8 cellular contexts compared by ENCODE assay signal in genomic region chr5:65035212-65036206, GRCh38.
DNase-seq lines count a peak whose midpoint lies in the region; ATAC-seq and TF ChIP-seq lines count a peak whose summit lies in the region.

No MANE protein-coding gene starts in this region.

- peak overlapping the region; percentile 78 for H3K9ac ChIP-seq in SK-N-SH

- H3K79me2 ChIP-seq in SK-N-SH (ENCODE audit: insufficient read depth) = no peaks in the 10 kb centered on the region

- H3K4me1 Mint-ChIP-seq in glutamatergic neuron (ENCODE audit: low read depth, unreplicated experiment) = peaks cover 14% of the 10 kb centered on the region

- WGBS in SK-N-SH (ENCODE audit: low lambda C conversion rate) = 4% methylated on average over 49 of the region's 68 CpGs
- 1 to 2% methylated on average over 16 to 68 of the region's 68 CpGs for WGBS in testis, 2 donors

- peak overlapping the region; percentile 93 to 96 for H3K27ac ChIP-seq in SK-N-SH (ENCODE audit: low read depth in 2 of 2, low read length in 1 of 2)
- peak overlapping the region; percentile 91 to 98 for H3K27ac ChIP-seq in testis

- H3K27me3 Mint-ChIP-seq in glutamatergic neuron (ENCODE audit: unreplicated experiment) = no peaks in the 10 kb centered on the region

- no peaks in the 10 kb centered on the region for H4K20me1 ChIP-seq in SK-N-SH (ENCODE audit: insufficient read depth)

- H3K9me3 ChIP-seq in SK-N-SH (no peaks in the 10 kb centered on the region), testis (no peaks in the 10 kb centered on the region)

- peak; percentile 52 to 95; a peak in 3 of 4 replicates for TF ChIP-seq EP300 in SK-N-SH (IDR thresholded peaks at IDR 0.05; ENCODE audit: borderline replicate concordance in 1 of 2, low read depth in 1 of 2, low read length in 1 of 2)

- H3K27me3 ChIP-seq in SK-N-SH (ENCODE audit: insufficient read depth) (no peaks in the 10 kb centered on the region), testis (no peaks in the 10 kb centered on the region)

- H3K4me3 Mint-ChIP-seq in glutamatergic neuron (ENCODE audit: unreplicated experiment) = peak overlapping the region; percentile 83

- H3K9me3 Mint-ChIP-seq in activated naive CD4-positive, alpha-beta T cell treated with anti-CD3 and anti-CD28 coated beads, Interleukin-2, amount 50 U/mL, for 72 hours = no peaks in the 10 kb centered on the region
- peaks cover 6% of the 10 kb centered on the region for H3K9me3 Mint-ChIP-seq in glutamatergic neuron (ENCODE audit: unreplicated experiment)

- peak overlapping the region; percentile 75 for H3K4me2 ChIP-seq in SK-N-SH

- CTCF ChIA-PET in SK-N-SH (lab: Yijun Ruan, JAX) = interaction anchor here (0.6 to 2.0 kb wide), 4 partner anchors 62 to 224 kb away, joined by 3 to 6 read pairs (median 3); no protein-coding TSS in a partner anchor

- POLR2A ChIA-PET in SK-N-SH (lab: Yijun Ruan, JAX) = interaction anchor here (0.9 to 1.2 kb wide), 3 partner anchors 14 to 448 kb away, joined by 4 to 7 read pairs (median 4); no protein-coding TSS in a partner anchor

- H3K27ac Mint-ChIP-seq in activated naive CD4-positive, alpha-beta T cell treated with anti-CD3 and anti-CD28 coated beads, Interleukin-2, amount 50 U/mL, for 72 hours = peak overlapping the region; percentile 53 to 88
- peak overlapping the region; percentile 87 for H3K27ac Mint-ChIP-seq in glutamatergic neuron (ENCODE audit: unreplicated experiment)

- peak overlapping the region; percentile 87 for H2AFZ ChIP-seq in SK-N-SH (ENCODE audit: low read depth)

- no peaks in the 10 kb centered on the region for H3K9me2 ChIP-seq in SK-N-SH

- ATAC-seq in activated naive CD4-positive, alpha-beta T cell treated with anti-CD3 and anti-CD28 coated beads, Interleukin-2, amount 50 U/mL, for 72 hours = peak; percentile 92 to 95
- peak; percentile 96 for ATAC-seq in omental fat pad (ENCODE audit: low FRiP score)

- TF ChIP-seq POLR2A in testis (IDR thresholded peaks at IDR 0.05) = no peak

- H3K36me3 ChIP-seq in SK-N-SH (replicated peaks in 1 of 2; ENCODE audit: control insufficient read depth in 1 of 2, insufficient read depth in 2 of 2, low read length in 1 of 2) = no peaks in the 10 kb centered on the region
- H3K36me3 ChIP-seq in testis (ENCODE audit: low read depth, missing control alignments) = no peaks in the 10 kb centered on the region

- DNase-seq in ELF-1 (ENCODE audit: low read depth, low spot score) (peak; percentile 96), H4 (ENCODE audit: low spot score) (peak; percentile 93), LoVo (ENCODE audit: low spot score) (peak; percentile 93), SK-N-SH (peak; percentile 99), glutamatergic neuron (peak; percentile 95), omental fat pad (ENCODE audit: low spot score) (peak; percentile 58), testis (peak; percentile 90)
- peak; percentile 72 to 86 for DNase-seq in activated naive CD4-positive, alpha-beta T cell treated with anti-CD3 and anti-CD28 coated beads, Interleukin-2, amount 50 U/mL, for 72 hours (ENCODE audit: low spot score in 2 of 2)

- TF ChIP-seq RAD21 in SK-N-SH (IDR thresholded peaks at IDR 0.05; ENCODE audit: low read length) = peak; percentile 25; the same call in 1 of the 2 replicates

- H3K4me1 ChIP-seq in SK-N-SH (ENCODE audit: control insufficient read depth in 1 of 2, insufficient read depth in 2 of 2, low read depth in 1 of 2, low read length in 1 of 2) = peaks cover 12 to 13% of the 10 kb centered on the region in 2 experiments
- peaks cover 14% of the 10 kb centered on the region for H3K4me1 ChIP-seq in testis

- H3K36me3 Mint-ChIP-seq in activated naive CD4-positive, alpha-beta T cell treated with anti-CD3 and anti-CD28 coated beads, Interleukin-2, amount 50 U/mL, for 72 hours = peaks cover 0 to 4% of the 10 kb centered on the region in 2 donors
- H3K36me3 Mint-ChIP-seq in glutamatergic neuron (ENCODE audit: unreplicated experiment) = no peaks in the 10 kb centered on the region

- H3K4me3 ChIP-seq in SK-N-SH (ENCODE audit: low read depth in 2 of 2, low read length in 1 of 2) = peak overlapping the region; percentile 64 to 66
- peak overlapping the region; percentile 57 to 93 for H3K4me3 ChIP-seq in testis

- peaks cover 33% of the 10 kb centered on the region for H3F3A ChIP-seq in SK-N-SH (replicated peaks; ENCODE audit: insufficient read depth)

- intact Hi-C loops in testis (cut with DNase I; ENCODE audit: low total_unique reads) = no loop called here

- peak; percentile 16; the same call in 1 of the 2 replicates for TF ChIP-seq CTCF in SK-N-SH (IDR thresholded peaks at IDR 0.05)
- peak; percentile 10 for TF ChIP-seq CTCF in glutamatergic neuron (IDR thresholded peaks at IDR 0.05; ENCODE audit: partially characterized antibody, unreplicated experiment)
- TF ChIP-seq CTCF in omental fat pad (IDR thresholded peaks at IDR 0.05) = no peak
- TF ChIP-seq CTCF in testis (IDR thresholded peaks at IDR 0.05) = no peak

TF ChIP-seq in SK-N-SH, 30 proteins besides CTCF, POLR2A, EP300 and RAD21 (continues in another document):
- TF ChIP-seq SMC3 (IDR thresholded peaks at IDR 0.05; ENCODE audit: low read depth, low read length) (0 out of 2 replicates have a peak, but pooled peaks have one; percentile 13), RCOR1 (IDR thresholded peaks at IDR 0.05; ENCODE audit: low read length) (no peak), POLR2AphosphoS5 (IDR thresholded peaks at IDR 0.05; ENCODE audit: low read depth, low read length) (peak; percentile 43), CHD2 (IDR thresholded peaks at IDR 0.05; ENCODE audit: low read length, partially characterized antibody) (peak; percentile 67), ELF1 (IDR thresholded peaks at IDR 0.05) (no peak), EZH2phosphoT487 (IDR thresholded peaks at IDR 0.05; ENCODE audit: borderline replicate concordance, low read depth) (no peak), RFX5 (IDR thresholded peaks at IDR 0.05; ENCODE audit: low read length) (no peak), TAF1 (IDR thresholded peaks at IDR 0.05; ENCODE audit: borderline replicate concordance, low read depth, low read length) (peak; percentile 74), GATA2 (CRISPR knock-in tag; IDR thresholded peaks at IDR 0.05) (no peak), MXI1 (IDR thresholded peaks at IDR 0.05; ENCODE audit: low read depth, low read length) (peak; percentile 69), NFIC (IDR thresholded peaks at IDR 0.05; ENCODE audit: borderline replicate concordance) (peak; percentile 64), YY1 (IDR thresholded peaks at IDR 0.05; ENCODE audit: low read depth) (0 out of 2 replicates have a peak, but pooled peaks have one; percentile 28), IRF3 (IDR thresholded peaks at IDR 0.05; ENCODE audit: low read depth, low read length) (no peak), FOXM1 (IDR thresholded peaks at IDR 0.05; ENCODE audit: low read depth) (no peak; the same call in none of the 2 replicates), JUND (IDR thresholded peaks at IDR 0.05) (peak; percentile 88), USF1 (IDR thresholded peaks at IDR 0.05; ENCODE audit: borderline replicate concordance, low read depth) (no peak), SIN3A (IDR thresholded peaks at IDR 0.05; ENCODE audit: borderline replicate concordance, low read depth, low read length) (no peak)
- TF ChIP-seq, protein P1, sequence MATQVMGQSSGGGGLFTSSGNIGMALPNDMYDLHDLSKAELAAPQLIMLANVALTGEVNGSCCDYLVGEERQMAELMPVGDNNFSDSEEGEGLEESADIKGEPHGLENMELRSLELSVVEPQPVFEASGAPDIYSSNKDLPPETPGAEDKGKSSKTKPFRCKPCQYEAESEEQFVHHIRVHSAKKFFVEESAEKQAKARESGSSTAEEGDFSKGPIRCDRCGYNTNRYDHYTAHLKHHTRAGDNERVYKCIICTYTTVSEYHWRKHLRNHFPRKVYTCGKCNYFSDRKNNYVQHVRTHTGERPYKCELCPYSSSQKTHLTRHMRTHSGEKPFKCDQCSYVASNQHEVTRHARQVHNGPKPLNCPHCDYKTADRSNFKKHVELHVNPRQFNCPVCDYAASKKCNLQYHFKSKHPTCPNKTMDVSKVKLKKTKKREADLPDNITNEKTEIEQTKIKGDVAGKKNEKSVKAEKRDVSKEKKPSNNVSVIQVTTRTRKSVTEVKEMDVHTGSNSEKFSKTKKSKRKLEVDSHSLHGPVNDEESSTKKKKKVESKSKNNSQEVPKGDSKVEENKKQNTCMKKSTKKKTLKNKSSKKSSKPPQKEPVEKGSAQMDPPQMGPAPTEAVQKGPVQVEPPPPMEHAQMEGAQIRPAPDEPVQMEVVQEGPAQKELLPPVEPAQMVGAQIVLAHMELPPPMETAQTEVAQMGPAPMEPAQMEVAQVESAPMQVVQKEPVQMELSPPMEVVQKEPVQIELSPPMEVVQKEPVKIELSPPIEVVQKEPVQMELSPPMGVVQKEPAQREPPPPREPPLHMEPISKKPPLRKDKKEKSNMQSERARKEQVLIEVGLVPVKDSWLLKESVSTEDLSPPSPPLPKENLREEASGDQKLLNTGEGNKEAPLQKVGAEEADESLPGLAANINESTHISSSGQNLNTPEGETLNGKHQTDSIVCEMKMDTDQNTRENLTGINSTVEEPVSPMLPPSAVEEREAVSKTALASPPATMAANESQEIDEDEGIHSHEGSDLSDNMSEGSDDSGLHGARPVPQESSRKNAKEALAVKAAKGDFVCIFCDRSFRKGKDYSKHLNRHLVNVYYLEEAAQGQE (IDR thresholded peaks at IDR 0.05; ENCODE audit: low read depth, low read length) = no peak
- TF ChIP-seq, protein P2, sequence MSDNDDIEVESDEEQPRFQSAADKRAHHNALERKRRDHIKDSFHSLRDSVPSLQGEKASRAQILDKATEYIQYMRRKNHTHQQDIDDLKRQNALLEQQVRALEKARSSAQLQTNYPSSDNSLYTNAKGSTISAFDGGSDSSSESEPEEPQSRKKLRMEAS (IDR thresholded peaks at IDR 0.05; ENCODE audit: low read depth) = peak; percentile 45; the same call in 1 of the 2 replicates

Comparison
In these comparisons a context has a peak if more than half of its experiments do, and no peak if none do; other contexts are left out.
1. Peak in every context shown above with its lines: DNase-seq, ATAC-seq, H3K4me3 ChIP-seq and H3K27ac ChIP-seq.
2. CTCF ChIP-seq: peak in SK-N-SH (single experiment) and glutamatergic neuron (single experiment); none in omental fat pad (0 of 3) and testis (0 of 3).